Comparison of ENCODE assay signal across 9 cellular contexts in genomic region chr9:37582548-37583157, GRCh38. TPM values are rescaled to one million over a fixed set of nuclear protein-coding genes. Genes with fewer than 3 reads are reported as not detected.
DNase-seq lines count a peak whose midpoint lies in the region; ATAC-seq, FAIRE-seq and TF ChIP-seq lines count a peak whose summit lies in the region.
"Had no signal": no experiment of that assay in that cellular context is flagged by ENCODE, and none has a peak within 500 bp of the region (broad histone marks: within the 10 kb centered on the region; RNA-seq: fewer than 3 reads in every experiment).

No MANE protein-coding gene starts in this region.

- H3K4me1 Mint-ChIP-seq in activated T-helper 17 cell treated with anti-CD3 and anti-CD28 coated beads, Interleukin-2, amount 50 U/mL, for 72 hours = peaks cover 7% of the 10 kb centered on the region

- CTCF ChIA-PET in A549 (lab: Yijun Ruan, JAX) = interaction anchor here (0.7 to 2.5 kb wide), 4 partner anchors 8 to 14 kb away, joined by 3 to 8 read pairs (median 6); partner anchors contain the start of gene TOMM5

- TF ChIP-seq EP300 in A549 (IDR thresholded peaks at IDR 0.05) = no peak

- H3K36me3 Mint-ChIP-seq in activated T-helper 17 cell treated with anti-CD3 and anti-CD28 coated beads, Interleukin-2, amount 50 U/mL, for 72 hours (ENCODE audit: low read depth) = peaks cover 90% of the 10 kb centered on the region

- H3K27ac ChIP-seq in A549 = no peak overlapping the region
- no peak overlapping the region for H3K27ac ChIP-seq in lower lobe of right lung

- peak; percentile 59 to 65 for TF ChIP-seq RAD21 in A549 (conservative IDR thresholded peaks at IDR 0.05 in 1 of 2, IDR thresholded peaks at IDR 0.05 in 1 of 2)

- no peaks in the 10 kb centered on the region for H3K27me3 Mint-ChIP-seq in activated T-helper 17 cell treated with anti-CD3 and anti-CD28 coated beads, Interleukin-2, amount 50 U/mL, for 72 hours

- no peak for TF ChIP-seq POLR2A in A549 (IDR thresholded peaks at IDR 0.05; ENCODE audit: low read length)

- no peaks in the 10 kb centered on the region for H3K9me3 Mint-ChIP-seq in activated T-helper 17 cell treated with anti-CD3 and anti-CD28 coated beads, Interleukin-2, amount 50 U/mL, for 72 hours

- WGBS in A549 (ENCODE audit: missing lambda C conversion rate) = 57% methylated on average over 6 of the region's 6 CpGs

- DNase-seq in A549 (ENCODE audit: low read depth in 1 of 2, low spot score in 1 of 2) (peak; percentile 43 to 78), GM12864 (ENCODE audit: low read depth) (no peak), NCI-H2227 (lab: John Stamatoyannopoulos, UW; ENCODE audit: unreplicated experiment) (peak; percentile 57), cerebellum (ENCODE audit: low spot score) (peak; percentile 38), lower lobe of right lung (no peak)
- DNase-seq in stimulated activated CD4-positive, alpha-beta T cell treated with anti-CD3 and anti-CD28 coated beads, Interleukin-2, amount 100 ng/mL, for 24 hours = no peak

- peaks cover 54% of the 10 kb centered on the region for H3K36me3 ChIP-seq in lower lobe of right lung

- FAIRE-seq in A549 (lab: Jason Lieb, UNC) = peak; percentile 92
- FAIRE-seq: colon had no signal

- H3K4me3 ChIP-seq in A549 (no peak overlapping the region), GM12864 (ENCODE audit: low read depth, low read length) (no peak overlapping the region), lower lobe of right lung (no peak overlapping the region)

- H3K4me2 ChIP-seq in A549 = no peak overlapping the region

- POLR2A ChIA-PET in A549 (lab: Yijun Ruan, JAX) = interaction anchor here (0.9 kb wide), 1 partner anchor 12 kb away, joined by 3 read pairs; no protein-coding TSS in a partner anchor

- no peaks in the 10 kb centered on the region for H3K27me3 ChIP-seq in lower lobe of right lung (ENCODE audit: low read depth)

- H3K4me3 Mint-ChIP-seq in activated T-helper 17 cell treated with anti-CD3 and anti-CD28 coated beads, Interleukin-2, amount 50 U/mL, for 72 hours = no peak overlapping the region

- H3K4me1 ChIP-seq in A549 (no peaks in the 10 kb centered on the region), lower lobe of right lung (no peaks in the 10 kb centered on the region)

- intact Hi-C loops in lower lobe of right lung (cut with DNase I) = no loop called here

- TF ChIP-seq CTCF in A549 (IDR thresholded peaks at IDR 0.05) (peak; percentile 69), GM12864 (IDR thresholded peaks at IDR 0.05; ENCODE audit: low read depth, low read length, missing control alignments) (peak; percentile 71), lower lobe of right lung (IDR thresholded peaks at IDR 0.05) (peak; percentile 63)

- ATAC-seq in A549 (peak; percentile 78; a peak in 5 of 6 replicates), lower lobe of right lung (peak; percentile 49 to 62), HG02571 (IDR thresholded peaks at IDR 0.05; ENCODE audit: unreplicated experiment) (no peak)
- no peak for ATAC-seq in activated T-helper 17 cell treated with anti-CD3 and anti-CD28 coated beads, Interleukin-2, amount 50 U/mL, for 72 hours (replicated peaks)

- no peak overlapping the region for H3K27ac Mint-ChIP-seq in activated T-helper 17 cell treated with anti-CD3 and anti-CD28 coated beads, Interleukin-2, amount 50 U/mL, for 72 hours

- H3K9me3 ChIP-seq in A549 (no peaks in the 10 kb centered on the region), lower lobe of right lung (no peaks in the 10 kb centered on the region)

TF ChIP-seq in A549, 52 proteins besides CTCF, POLR2A, EP300 and RAD21:
- no peak for TF ChIP-seq HEYL (CRISPR knock-in tag; IDR thresholded peaks at IDR 0.05)
- no peak for TF ChIP-seq EHMT2 (IDR thresholded peaks at IDR 0.05; ENCODE audit: low read depth)
- TF ChIP-seq FOSB (CRISPR knock-in tag; IDR thresholded peaks at IDR 0.05) = 0 out of 2 replicates have a peak, but pooled peaks have one; percentile 18
- TF ChIP-seq MAFK (IDR thresholded peaks at IDR 0.05; ENCODE audit: partially characterized antibody) = no peak
- peak; percentile 48 for TF ChIP-seq SMC3 (IDR thresholded peaks at IDR 0.05)

RNA-seq across cellular contexts. Expression of gene FBXO10, which starts 6.5 kb away (rescaled TPM):
- 5.3 and 5.7 TPM in 2 replicates for polyA plus RNA-seq in A549 (2011; rRNA removed)
- polyA plus RNA-seq in A549 (2012; cell fraction: cytosol; rRNA removed) = 4.0 and 5.1 TPM in 2 replicates
- polyA plus RNA-seq in A549 (2012; cell fraction: nucleus; rRNA removed) = 9.7 and 10.2 TPM in 2 replicates
- 4.6 to 5.0 TPM (median 4.8 TPM) in 3 replicates for polyA plus RNA-seq in A549 (2017; fragmentation: RNase III; extraction: RNeasy Plus Mini Kit Qiagen cat#74134 plus additional on column Dnase treatment)
- polyA minus RNA-seq in A549 (2011; rRNA and poly(A)+ RNA removed) = 10.5 and 11.4 TPM in 2 replicates
- total RNA-seq in cerebellum = 16.5 TPM
- 10.2 TPM for total RNA-seq in lower lobe of right lung
- total RNA-seq in activated T-helper 17 cell treated with anti-CD3 and anti-CD28 coated beads, Interleukin-2, amount 50 U/mL, for 72 hours = 1 to 10 TPM; 3.6 to 4.8 TPM

RNA-seq across cellular contexts. Expression of gene TOMM5, which starts 9.7 kb away (rescaled TPM):
- 303 and 338 TPM in 2 replicates for polyA plus RNA-seq in A549 (2011; rRNA removed)
- polyA plus RNA-seq in A549 (2012; cell fraction: cytosol; rRNA removed) = 320 and 403 TPM in 2 replicates
- 100 and 122 TPM in 2 replicates for polyA plus RNA-seq in A549 (2012; cell fraction: nucleus; rRNA removed)
- 324 to 370 TPM (median 339 TPM) in 3 replicates for polyA plus RNA-seq in A549 (2017; fragmentation: RNase III; extraction: RNeasy Plus Mini Kit Qiagen cat#74134 plus additional on column Dnase treatment)
- polyA minus RNA-seq in A549 (2011; rRNA and poly(A)+ RNA removed) = 58.0 and 60.0 TPM in 2 replicates
- 75.9 TPM for total RNA-seq in cerebellum
- total RNA-seq in lower lobe of right lung = 59.5 TPM
- 100 to 1,000 TPM in 1 of 2 donors, 10 to 100 TPM in 1; 77.7 to 158 TPM for total RNA-seq in activated T-helper 17 cell treated with anti-CD3 and anti-CD28 coated beads, Interleukin-2, amount 50 U/mL, for 72 hours

Comparison
In these comparisons a context has a peak if more than half of its experiments do, and no peak if none do; other contexts are left out.
1. ATAC-seq: peak in A549 (2 of 2) and lower lobe of right lung (2 of 2); none in HG02571 (single experiment) and activated T-helper 17 cell treated with anti-CD3 and anti-CD28 coated beads, Interleukin-2, amount 50 U/mL, for 72 hours (single experiment).
2. DNase-seq: peak in A549 (2 of 2), NCI-H2227 (single experiment) and cerebellum (single experiment); none in GM12864 (single experiment), lower lobe of right lung (single experiment) and stimulated activated CD4-positive, alpha-beta T cell treated with anti-CD3 and anti-CD28 coated beads, Interleukin-2, amount 100 ng/mL, for 24 hours (0 of 2).
3. Peak in every context shown above with its lines, with median percentiles within 50 percentile points of each other: CTCF ChIP-seq.